In the genomic region with DNA sequence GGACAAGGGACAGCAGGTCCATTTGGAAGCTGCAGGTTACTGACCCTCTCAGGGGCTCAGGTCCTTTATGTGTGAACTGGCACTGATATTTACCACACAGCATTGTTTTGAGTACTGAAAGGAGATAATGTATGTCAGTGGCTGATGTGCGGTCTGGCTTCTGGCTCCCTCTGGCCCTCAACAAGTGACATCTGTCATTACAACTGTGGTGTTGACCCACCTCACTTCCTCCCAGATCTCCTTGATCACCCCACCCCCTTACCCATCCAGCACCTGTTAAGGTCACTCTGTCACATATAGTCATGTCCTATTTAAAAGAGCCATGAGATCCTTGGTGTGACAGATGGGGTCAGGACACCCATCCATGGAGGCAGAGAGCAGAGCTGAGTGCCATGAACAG, we compare ENCODE assay signal across 26 cellular contexts. TPM values are rescaled to one million over a fixed set of nuclear protein-coding genes. Genes with fewer than 3 reads are reported as not detected.
A peak's percentile ranks its signal among the peaks of the same experiment; 100 is the strongest.
DNase-seq lines count a peak whose midpoint lies in the region; ATAC-seq, FAIRE-seq and TF ChIP-seq lines count a peak whose summit lies in the region.
"Had no signal": no experiment of that assay in that cellular context is flagged by ENCODE, and none has a peak within 500 bp of the region (broad histone marks: within the 10 kb centered on the region; RNA-seq: fewer than 3 reads in every experiment).

No MANE protein-coding gene starts in this region.

- H4K20me1 ChIP-seq in GM12878 (ENCODE audit: control insufficient read depth, insufficient read depth) = no peaks in the 10 kb centered on the region
- H4K20me1 ChIP-seq: BLaER1 had no signal

- no peaks in the 10 kb centered on the region for H3K4me1 Mint-ChIP-seq in stimulated activated effector memory CD8-positive, alpha-beta T cell treated with anti-CD3 and anti-CD28 coated beads, Interleukin-12 subunit alpha, Interleukin-12 subunit beta, amount 100 ng/mL, for 72 hours
- H3K4me1 Mint-ChIP-seq: CD14-positive monocyte had no signal

- TF ChIP-seq CTCF in GM12878 (IDR thresholded peaks at IDR 0.05 in 2 of 3, conservative IDR thresholded peaks at IDR 0.05 in 1 of 3; ENCODE audit: control insufficient read depth in 2 of 3, extremely low read depth in 1 of 3, insufficient read depth in 1 of 3, low read depth in 3 of 3, low read length in 3 of 3) = no peak

- intact Hi-C loops in GM12878 (cut with micrococcal nuclease; ENCODE audit: unreplicated experiment) = no loop called here

- no peak overlapping the region for H2AFZ ChIP-seq in GM12878 (ENCODE audit: control insufficient read depth, low read depth, low read length)

- no peaks in the 10 kb centered on the region for H3K36me3 ChIP-seq in GM12878 (ENCODE audit: control insufficient read depth in 2 of 2, insufficient read depth in 2 of 2, low read length in 1 of 2)
- H3K36me3 ChIP-seq: BE2C, BLaER1 had no signal

- H3K9ac ChIP-seq in GM12878 (ENCODE audit: control insufficient read depth, insufficient read depth, low read length) = no peak overlapping the region
- H3K9ac ChIP-seq: BLaER1 had no signal

- peak; percentile 20 for FAIRE-seq in GM12891 (lab: Jason Lieb, UNC)
- FAIRE-seq in GM12878 (lab: Jason Lieb, UNC) = no peak
- FAIRE-seq: A549, D721Med, G401.6, GM12892, GM18507 had no signal

- POLR2A ChIA-PET in GM12878 (lab: Charles Lee) = no interaction called here

- H3K9me3 ChIP-seq in GM12878 (replicated peaks; ENCODE audit: control insufficient read depth, insufficient read depth, low read length) = peaks cover 19% of the 10 kb centered on the region
- H3K9me3 ChIP-seq: BE2C had no signal

- 100% methylated on average over 1 of the region's 1 CpG for WGBS in GM12878 (ENCODE audit: insufficient coverage, insufficient replicate concordance, low lambda C conversion rate, missing lambda C conversion rate)

- in situ Hi-C loops in GM12878 (cut with MboI) = no loop called here

- no peak for TF ChIP-seq RAD21 in GM12878 (IDR thresholded peaks at IDR 0.05; ENCODE audit: insufficient read depth, low read depth, low read length)

- no peak for TF ChIP-seq POLR2A in GM12891 (IDR thresholded peaks at IDR 0.05; ENCODE audit: low read depth, low read length)
- no peak for TF ChIP-seq POLR2A in GM12878 (IDR thresholded peaks at IDR 0.05; ENCODE audit: low read depth, low read length)

- H3K4me3 ChIP-seq in GM12878 = no peak overlapping the region
- H3K4me3 ChIP-seq: A549, BLaER1 had no signal

- peaks cover 21% of the 10 kb centered on the region for H3K9me3 Mint-ChIP-seq in stimulated activated effector memory CD8-positive, alpha-beta T cell treated with anti-CD3 and anti-CD28 coated beads, Interleukin-12 subunit alpha, Interleukin-12 subunit beta, amount 100 ng/mL, for 72 hours

- SMC1A ChIA-PET in GM12878 (lab: Charles Lee; ENCODE audit: uncharacterized antibody, unreplicated experiment) = no interaction called here

- H3K79me2 ChIP-seq in GM12878 (ENCODE audit: control insufficient read depth, insufficient read depth, low read length) = no peaks in the 10 kb centered on the region

- H3K4me2 ChIP-seq in GM12878 (ENCODE audit: control insufficient read depth, insufficient read depth) = no peak overlapping the region
- H3K4me2 ChIP-seq: A549, BLaER1 had no signal

- ATAC-seq in GM12878 = no peak
- ATAC-seq in stimulated activated effector memory CD8-positive, alpha-beta T cell treated with anti-CD3 and anti-CD28 coated beads, Interleukin-12 subunit alpha, Interleukin-12 subunit beta, amount 100 ng/mL, for 72 hours = peak; percentile 17
- no peak for ATAC-seq in stimulated activated naive CD8-positive, alpha-beta T cell treated with anti-CD3 and anti-CD28 coated beads, Interleukin-15, Interleukin-2, amounts not matched to agents 100 U/mL and 50 U/mL, for 24 hours
- ATAC-seq: A549; CD8-positive, alpha-beta T cell had no signal

- TF ChIP-seq EP300 in GM12878 (IDR thresholded peaks at IDR 0.05; ENCODE audit: borderline replicate concordance in 1 of 2, control insufficient read depth in 1 of 2, low read depth in 2 of 2, low read length in 2 of 2) = no peak

- H3K27ac ChIP-seq in GM12878 (ENCODE audit: control insufficient read depth, insufficient read depth) = no peak overlapping the region
- H3K27ac ChIP-seq: 22Rv1, A549, BLaER1 had no signal

- RAD21 ChIA-PET in GM12878 (lab: Charles Lee; ENCODE audit: unreplicated experiment) = no interaction called here

- peaks cover 6% of the 10 kb centered on the region; the same call in 1 of the 2 replicates for H3K4me1 ChIP-seq in GM12878 (ENCODE audit: control insufficient read depth, insufficient read depth, low read length)
- H3K4me1 ChIP-seq: A549, BE2C, Caco-2 had no signal

- DNase-seq in NCI-H524 (lab: John Stamatoyannopoulos, UW) (peak; percentile 37 to 74), NCI-H524 treated with DMSO at 0.1 percent for 48 hours (lab: John Stamatoyannopoulos, UW) (no peak), GM12891 (ENCODE audit: insufficient read length, low spot score) (no peak), GM12878 (ENCODE audit: low read depth, low spot score) (no peak), hepatic stellate cell (ENCODE audit: low spot score) (no peak)
- no peak for DNase-seq in stimulated activated effector memory CD8-positive, alpha-beta T cell treated with anti-CD3 and anti-CD28 coated beads, Interleukin-12 subunit alpha, Interleukin-12 subunit beta, amount 100 ng/mL, for 72 hours (ENCODE audit: low spot score in 2 of 2)
- no peak for DNase-seq in activated CD4-positive, alpha-beta T cell treated with anti-CD3 and anti-CD28 coated beads for 1 hour
- no peak for DNase-seq in stimulated activated naive CD8-positive, alpha-beta T cell treated with anti-CD3 and anti-CD28 coated beads, Interleukin-15, Interleukin-2, amounts not matched to agents 100 U/mL and 50 U/mL, for 24 hours
- DNase-seq: BE2C; C1 segment of cervical spinal cord; Caco-2; Calu3; CD4-positive, alpha-beta T cell; CD8-positive, alpha-beta T cell; DMS79 treated with DMSO at 0.1 percent for 48 hours; GF-D8 had no signal

- BruUV-seq in GM12878 (replicated peaks; lab: Mats Ljungman, UMichigan) = no TSS peak

- no peaks in the 10 kb centered on the region; a peak in 1 of 4 replicates for H3K27me3 ChIP-seq in GM12878 (replicated peaks in 1 of 2; ENCODE audit: control insufficient read depth in 2 of 2, insufficient read depth in 2 of 2, low read length in 1 of 2)
- H3K27me3 ChIP-seq: BLaER1 had no signal

- H3K4me3 Mint-ChIP-seq in stimulated activated effector memory CD8-positive, alpha-beta T cell treated with anti-CD3 and anti-CD28 coated beads, Interleukin-12 subunit alpha, Interleukin-12 subunit beta, amount 100 ng/mL, for 72 hours = no peak overlapping the region
- H3K4me3 Mint-ChIP-seq: CD14-positive monocyte; CD4-positive, alpha-beta T cell; CD8-positive, alpha-beta T cell had no signal

- no peak overlapping the region for H3K27ac Mint-ChIP-seq in stimulated activated effector memory CD8-positive, alpha-beta T cell treated with anti-CD3 and anti-CD28 coated beads, Interleukin-12 subunit alpha, Interleukin-12 subunit beta, amount 100 ng/mL, for 72 hours
- H3K27ac Mint-ChIP-seq: CD14-positive monocyte; CD4-positive, alpha-beta T cell; CD8-positive, alpha-beta T cell had no signal

- CTCF ChIA-PET in GM12878 (lab: Yijun Ruan, JAX) = interaction anchor here (1.1 kb wide), 1 partner anchor 10 kb away, joined by 3 read pairs; no protein-coding TSS in a partner anchor

- no peaks in the 10 kb centered on the region for H3K36me3 Mint-ChIP-seq in stimulated activated effector memory CD8-positive, alpha-beta T cell treated with anti-CD3 and anti-CD28 coated beads, Interleukin-12 subunit alpha, Interleukin-12 subunit beta, amount 100 ng/mL, for 72 hours
- H3K36me3 Mint-ChIP-seq: CD14-positive monocyte; CD8-positive, alpha-beta T cell had no signal

TF ChIP-seq in GM12891, 5 proteins besides CTCF, POLR2A, EP300 and RAD21:
- no peak for TF ChIP-seq TAF1 (IDR thresholded peaks at IDR 0.05; ENCODE audit: low read depth, low read length)
- TF ChIP-seq POU2F2 (IDR thresholded peaks at IDR 0.05; ENCODE audit: low read depth, low read length) = no peak
- no peak for TF ChIP-seq PAX5 (IDR thresholded peaks at IDR 0.05; ENCODE audit: insufficient read depth, low read length, severe bottlenecking)
- no peak for TF ChIP-seq POLR2AphosphoS5 (IDR thresholded peaks at IDR 0.05; ENCODE audit: low read depth, low read length)
- TF ChIP-seq SPI1 (IDR thresholded peaks at IDR 0.05; ENCODE audit: low read depth, low read length) = no peak

TF ChIP-seq in GM12878, 131 proteins besides CTCF, POLR2A, EP300 and RAD21:
- TF ChIP-seq FOS (IDR thresholded peaks at IDR 0.05; ENCODE audit: borderline replicate concordance, extremely low read depth, insufficient read length) (no peak), EGR1 (IDR thresholded peaks at IDR 0.05; ENCODE audit: borderline replicate concordance in 1 of 2, low read depth in 2 of 2, low read length in 2 of 2) (no peak), SIN3A (IDR thresholded peaks at IDR 0.05; ENCODE audit: low read depth, low read length) (no peak), RUNX3 (IDR thresholded peaks at IDR 0.05; ENCODE audit: low read length) (peak; percentile 28; the same call in 1 of the 2 replicates)

RNA-seq across cellular contexts. Expression of a gene that starts 22.7 kb away (rescaled TPM):
- polyA plus RNA-seq in GM12891 (2012; ENCODE audit: low read depth, missing spikeins) = not detected
- not detected in 2 replicates for total RNA-seq in GM12878 (2013; cell fraction: nucleolus; rRNA removed)
- not detected in 2 replicates for total RNA-seq in GM12878 (2014; rRNA removed)
- not detected in 2 replicates for total RNA-seq in GM12878 (2014; rRNA removed; fragmentation: Illumina TruSeq; extraction: Trizol)
- total RNA-seq in GM12878 (2021) = not detected in 2 replicates
- not detected for polyA plus RNA-seq in GM12878 (2011; ENCODE audit: low read depth)
- not detected in 2 replicates for polyA plus RNA-seq in GM12878 (2011; rRNA removed)
- polyA plus RNA-seq in GM12878 (2011; cell fraction: cytosol; rRNA removed) = not detected in 2 replicates
- not detected in 2 replicates for polyA plus RNA-seq in GM12878 (2011; cell fraction: nucleus; rRNA removed)
- not detected in 2 replicates for polyA plus RNA-seq in GM12878 (2012)
- polyA plus RNA-seq in GM12878 (2014; fragmentation: Illumina TruSeq; extraction: Trizol) = not detected in 2 replicates
- polyA plus RNA-seq in GM12878 (2014; fragmentation: Nextera tagmentation; extraction: Ambion mirVana) = not detected
- not detected in 2 replicates for polyA plus RNA-seq in GM12878 (2014; rRNA removed)
- polyA plus RNA-seq in GM12878 (2016; fragmentation: Nextera tagmentation; extraction: Ambion mirVana) = not detected
- polyA minus RNA-seq in GM12878 (2011; rRNA and poly(A)+ RNA removed) = not detected in 2 replicates
- not detected in 2 replicates for polyA minus RNA-seq in GM12878 (2011; cell fraction: cytosol; rRNA and poly(A)+ RNA removed)
- polyA minus RNA-seq in GM12878 (2011; cell fraction: nucleus; rRNA and poly(A)+ RNA removed) = not detected in 2 replicates
- total RNA-seq: A172; Calu3; CD4-positive, alpha-beta T cell; CD8-positive, alpha-beta T cell had no signal
- polyA plus RNA-seq: AG04450, CD14-positive monocyte had no signal

Comparison
In these comparisons a context has a peak if more than half of its experiments do, and no peak if none do; other contexts are left out.
1. DNase-seq: peak in NCI-H524 (2 of 2); none in NCI-H524 treated with DMSO at 0.1 percent for 48 hours (single experiment), GM12891 (single experiment), GM12878 (single experiment), stimulated activated effector memory CD8-positive, alpha-beta T cell treated with anti-CD3 and anti-CD28 coated beads, Interleukin-12 subunit alpha, Interleukin-12 subunit beta, amount 100 ng/mL, for 72 hours (0 of 2), hepatic stellate cell (single experiment), activated CD4-positive, alpha-beta T cell treated with anti-CD3 and anti-CD28 coated beads for 1 hour (single experiment) and stimulated activated naive CD8-positive, alpha-beta T cell treated with anti-CD3 and anti-CD28 coated beads, Interleukin-15, Interleukin-2, amounts not matched to agents 100 U/mL and 50 U/mL, for 24 hours (single experiment).